19 cellular contexts compared by ENCODE assay signal in genomic region chr12:128729628-128730121, GRCh38.
DNase-seq lines count a peak whose midpoint lies in the region; ATAC-seq, FAIRE-seq and TF ChIP-seq lines count a peak whose summit lies in the region.
"Had no signal": no experiment of that assay in that cellular context is flagged by ENCODE, and none has a peak within 500 bp of the region (broad histone marks: within the 10 kb centered on the region; RNA-seq: fewer than 3 reads in every experiment).

No MANE protein-coding gene starts in this region.

- POLR2A ChIA-PET in K562 (lab: Yijun Ruan, JAX) = no interaction called here
- POLR2A ChIA-PET in activated CD4-positive, alpha-beta T cell treated with anti-CD3 and anti-CD28 coated beads, Interleukin-2, amount 10 ng/mL, durations not matched to agents 7 days and 5 days (lab: Charles Lee) = no interaction called here

- H3K27ac ChIP-seq in K562 (ENCODE audit: extremely low read depth, low read depth, low read length) (no peak overlapping the region), foreskin keratinocyte (no peak overlapping the region)
- H3K27ac ChIP-seq: cardiac muscle cell, heart right ventricle had no signal

- no peak for ATAC-seq in K562
- ATAC-seq in natural killer cell treated with Interleukin-12 subunit alpha and Interleukin-12 subunit beta and Interleukin-15 and Interleukin-18, amount 100 ng/mL, for 72 hours = no peak
- no peak for ATAC-seq in foreskin keratinocyte
- no peak for ATAC-seq in HG03432 (IDR thresholded peaks at IDR 0.05; ENCODE audit: unreplicated experiment)
- ATAC-seq: activated naive CD8-positive, alpha-beta T cell treated with anti-CD3 and anti-CD28 coated beads, Interleukin-2, amount 50 U/mL, for 24 hours; heart right ventricle; left cardiac atrium; SK-N-SH treated with all-trans-retinoic acid at 6 μM for 48 hours had no signal

- H2AFZ ChIP-seq in K562 (ENCODE audit: low read depth, low read length) = no peak overlapping the region

- no peak for TF ChIP-seq POLR2A in K562 (conservative IDR thresholded peaks at IDR 0.05)

- no peak overlapping the region for H3K4me2 ChIP-seq in K562 (ENCODE audit: insufficient read depth, low read length)

- TF ChIP-seq EP300 in K562 (IDR thresholded peaks at IDR 0.05; ENCODE audit: low read length) = no peak

- no peaks in the 10 kb centered on the region for H3K9me3 ChIP-seq in K562 (replicated peaks; ENCODE audit: control insufficient read depth, insufficient read depth, low read depth, low read length)
- H3K9me3 ChIP-seq: heart right ventricle had no signal

- H3K4me1 Mint-ChIP-seq in natural killer cell treated with Interleukin-12 subunit alpha and Interleukin-12 subunit beta and Interleukin-15 and Interleukin-18, amount 100 ng/mL, for 72 hours (ENCODE audit: low read depth in 2 of 2) = peaks cover 30 to 51% of the 10 kb centered on the region in 2 donors
- H3K4me1 Mint-ChIP-seq in activated CD4-positive, alpha-beta T cell treated with anti-CD3 and anti-CD28 coated beads, Interleukin-2, amount 10 ng/mL, durations not matched to agents 7 days and 5 days = no peaks in the 10 kb centered on the region
- H3K4me1 Mint-ChIP-seq: activated CD4-positive, alpha-beta memory T cell treated with anti-CD3 and anti-CD28 coated beads, Interleukin-2, amount 10 ng/mL, durations not matched to agents 7 days and 5 days had no signal

- 0% methylated on average over 7 of the region's 8 CpGs for WGBS in K562 (ENCODE audit: insufficient coverage, low coverage, missing lambda C conversion rate)

- no peaks in the 10 kb centered on the region for H4K20me1 ChIP-seq in K562 (replicated peaks; ENCODE audit: control insufficient read depth, insufficient read depth, low read length)

- TF ChIP-seq CTCF in K562 (IDR thresholded peaks at IDR 0.05 in 2 of 3, conservative IDR thresholded peaks at IDR 0.05 in 1 of 3; ENCODE audit: insufficient read depth in 2 of 3, low read depth in 1 of 3, low read length in 3 of 3) (no peak), foreskin keratinocyte (conservative IDR thresholded peaks at IDR 0.05) (no peak)

- H3K36me3 ChIP-seq in K562 (ENCODE audit: control insufficient read depth, insufficient read depth, low read length) = no peaks in the 10 kb centered on the region
- H3K36me3 ChIP-seq: cardiac muscle cell, heart right ventricle had no signal

- H3K9ac ChIP-seq in K562 (ENCODE audit: insufficient read depth in 1 of 2, low read depth in 2 of 2, low read length in 2 of 2) = no peak overlapping the region

- H3K36me3 Mint-ChIP-seq in natural killer cell treated with Interleukin-12 subunit alpha and Interleukin-12 subunit beta and Interleukin-15 and Interleukin-18, amount 100 ng/mL, for 72 hours = no peaks in the 10 kb centered on the region
- H3K36me3 Mint-ChIP-seq in activated CD4-positive, alpha-beta T cell treated with anti-CD3 and anti-CD28 coated beads, Interleukin-2, amount 10 ng/mL, durations not matched to agents 7 days and 5 days (ENCODE audit: low read depth) = no peaks in the 10 kb centered on the region

- no peaks in the 10 kb centered on the region for H3K27me3 Mint-ChIP-seq in natural killer cell treated with Interleukin-12 subunit alpha and Interleukin-12 subunit beta and Interleukin-15 and Interleukin-18, amount 100 ng/mL, for 72 hours
- peaks cover 9% of the 10 kb centered on the region for H3K27me3 Mint-ChIP-seq in activated CD4-positive, alpha-beta T cell treated with anti-CD3 and anti-CD28 coated beads, Interleukin-2, amount 10 ng/mL, durations not matched to agents 7 days and 5 days
- H3K27me3 Mint-ChIP-seq: activated CD4-positive, alpha-beta memory T cell treated with anti-CD3 and anti-CD28 coated beads, Interleukin-2, amount 10 ng/mL, durations not matched to agents 7 days and 5 days had no signal

- BruUV-seq in K562 (replicated peaks; lab: Mats Ljungman, UMichigan) = no TSS peak

- peaks cover 6% of the 10 kb centered on the region for H3K9me3 Mint-ChIP-seq in natural killer cell treated with Interleukin-12 subunit alpha and Interleukin-12 subunit beta and Interleukin-15 and Interleukin-18, amount 100 ng/mL, for 72 hours
- H3K9me3 Mint-ChIP-seq in activated CD4-positive, alpha-beta T cell treated with anti-CD3 and anti-CD28 coated beads, Interleukin-2, amount 10 ng/mL, durations not matched to agents 7 days and 5 days = no peaks in the 10 kb centered on the region
- H3K9me3 Mint-ChIP-seq: activated CD4-positive, alpha-beta memory T cell treated with anti-CD3 and anti-CD28 coated beads, Interleukin-2, amount 10 ng/mL, durations not matched to agents 7 days and 5 days; activated naive CD8-positive, alpha-beta T cell treated with anti-CD3 and anti-CD28 coated beads, Interleukin-2, amount 50 U/mL, for 24 hours had no signal

- CTCF ChIA-PET in K562 (lab: Yijun Ruan, JAX; ENCODE audit: low intra/inter-chr PET ratio) = no interaction called here
- CTCF ChIA-PET in activated CD4-positive, alpha-beta T cell treated with anti-CD3 and anti-CD28 coated beads, Interleukin-2, amount 10 ng/mL, durations not matched to agents 7 days and 5 days (lab: Charles Lee) = interaction anchor here (0.6 kb wide), 2 partner anchors 111 to 139 kb away, joined by 3 to 6 read pairs; no protein-coding TSS in a partner anchor

- in situ Hi-C loops in K562 (cut with MboI) = no loop called here

- TF ChIP-seq RAD21 in K562 (CRISPR knock-in tag; conservative IDR thresholded peaks at IDR 0.05 in 1 of 2, IDR thresholded peaks at IDR 0.05 in 1 of 2) = no peak

- DNase-seq in Daoy (ENCODE audit: low read depth) (peak; percentile 77), LoVo (ENCODE audit: low spot score) (peak; percentile 6), K562 (ENCODE audit: extremely low read depth in 1 of 4, low spot score in 3 of 4) (peak in 1 of 4 experiments; percentile 1), foreskin keratinocyte (no peak)
- DNase-seq in natural killer cell treated with Interleukin-12 subunit alpha and Interleukin-12 subunit beta and Interleukin-15 and Interleukin-18, amount 100 ng/mL, for 72 hours (ENCODE audit: low spot score) = no peak
- DNase-seq in activated CD4-positive, alpha-beta T cell treated with anti-CD3 and anti-CD28 coated beads, Interleukin-2, amount 10 ng/mL, durations not matched to agents 7 days and 5 days = no peak
- DNase-seq: activated CD4-positive, alpha-beta memory T cell treated with anti-CD3 and anti-CD28 coated beads, Interleukin-2, amount 10 ng/mL, durations not matched to agents 7 days and 5 days; activated naive CD8-positive, alpha-beta T cell treated with anti-CD3 and anti-CD28 coated beads, Interleukin-2, amount 50 U/mL, for 24 hours; activated T-cell treated with anti-CD3 and anti-CD28 coated beads, Interleukin-2, amount 50 U/mL, for 48 hours; DMS 273 treated with DMSO at 0.1 percent for 48 hours; heart right ventricle; left cardiac atrium; NCI-H1092 treated with DMSO at 0.1 percent for 48 hours; stimulated activated CD4-positive, alpha-beta T cell treated with anti-CD3 and anti-CD28 coated beads, Interleukin-4, amount 100 ng/mL, for 1 hour had no signal

- H3K4me3 ChIP-seq in K562 = no peak overlapping the region
- H3K4me3 ChIP-seq: cardiac muscle cell, heart right ventricle had no signal

- H3K4me1 ChIP-seq in K562 (replicated peaks in 1 of 2; ENCODE audit: control insufficient read depth in 2 of 2, insufficient read depth in 2 of 2, low read length in 2 of 2) = no peaks in the 10 kb centered on the region; a peak in 1 of 5 replicates
- H3K4me1 ChIP-seq in foreskin keratinocyte = no peaks in the 10 kb centered on the region
- H3K4me1 ChIP-seq: heart right ventricle had no signal

- H3K9me1 ChIP-seq in K562 (ENCODE audit: control insufficient read depth, insufficient read depth, low read length) = no peaks in the 10 kb centered on the region

- H3K27me3 ChIP-seq in K562 (ENCODE audit: control insufficient read depth in 2 of 2, insufficient read depth in 2 of 2, low read length in 2 of 2) = peaks cover 2 to 13% of the 10 kb centered on the region in 2 experiments; a peak in 3 of 5 replicates
- no peaks in the 10 kb centered on the region for H3K27me3 ChIP-seq in foreskin keratinocyte

- no peaks in the 10 kb centered on the region for H3K79me2 ChIP-seq in K562 (ENCODE audit: control insufficient read depth, insufficient read depth, low read length)

- intact Hi-C loops in K562 (cut with micrococcal nuclease) = no loop called here

- H3K27ac Mint-ChIP-seq in natural killer cell treated with Interleukin-12 subunit alpha and Interleukin-12 subunit beta and Interleukin-15 and Interleukin-18, amount 100 ng/mL, for 72 hours = peak overlapping the region in 1 of 2 donors; percentile 70
- no peak overlapping the region for H3K27ac Mint-ChIP-seq in activated CD4-positive, alpha-beta T cell treated with anti-CD3 and anti-CD28 coated beads, Interleukin-2, amount 10 ng/mL, durations not matched to agents 7 days and 5 days
- H3K27ac Mint-ChIP-seq: activated CD4-positive, alpha-beta memory T cell treated with anti-CD3 and anti-CD28 coated beads, Interleukin-2, amount 10 ng/mL, durations not matched to agents 7 days and 5 days; activated naive CD8-positive, alpha-beta T cell treated with anti-CD3 and anti-CD28 coated beads, Interleukin-2, amount 50 U/mL, for 24 hours; B cell had no signal

- FAIRE-seq in K562 (lab: Jason Lieb, UNC) = no peak
- FAIRE-seq: TTC549 had no signal

- peak overlapping the region; percentile 29 for H3K4me3 Mint-ChIP-seq in natural killer cell treated with Interleukin-12 subunit alpha and Interleukin-12 subunit beta and Interleukin-15 and Interleukin-18, amount 100 ng/mL, for 72 hours
- H3K4me3 Mint-ChIP-seq in activated CD4-positive, alpha-beta T cell treated with anti-CD3 and anti-CD28 coated beads, Interleukin-2, amount 10 ng/mL, durations not matched to agents 7 days and 5 days = no peak overlapping the region
- H3K4me3 Mint-ChIP-seq: activated CD4-positive, alpha-beta memory T cell treated with anti-CD3 and anti-CD28 coated beads, Interleukin-2, amount 10 ng/mL, durations not matched to agents 7 days and 5 days; activated naive CD8-positive, alpha-beta T cell treated with anti-CD3 and anti-CD28 coated beads, Interleukin-2, amount 50 U/mL, for 24 hours; B cell had no signal

TF ChIP-seq in K562, 482 proteins besides CTCF, POLR2A, EP300 and RAD21 (continues in another document):
- TF ChIP-seq IFI16 (CRISPR knock-in tag; IDR thresholded peaks at IDR 0.05) (no peak), TCF3 (CRISPR knock-in tag; IDR thresholded peaks at IDR 0.05) (peak; percentile 43; the same call in 1 of the 2 replicates), ZNF695 (CRISPR knock-in tag; IDR thresholded peaks at IDR 0.05) (no peak), TEAD4 (IDR thresholded peaks at IDR 0.05; ENCODE audit: low read length) (peak; percentile 19; the same call in 1 of the 2 replicates), TEAD4 (CRISPR knock-in tag; IDR thresholded peaks at IDR 0.05; ENCODE audit: borderline replicate concordance) (no peak), CBFA2T3 (IDR thresholded peaks at IDR 0.05) (peak; percentile 56), SMARCC2 (IDR thresholded peaks at IDR 0.05; ENCODE audit: low read depth) (no peak), SMARCB1 (IDR thresholded peaks at IDR 0.05; ENCODE audit: insufficient read length, low read depth) (no peak), ARID2 (IDR thresholded peaks at IDR 0.05) (no peak)

Comparison
In these comparisons a context has a peak if more than half of its experiments do, and no peak if none do; other contexts are left out.
1. DNase-seq: peak in Daoy (single experiment) and LoVo (single experiment); none in natural killer cell treated with Interleukin-12 subunit alpha and Interleukin-12 subunit beta and Interleukin-15 and Interleukin-18, amount 100 ng/mL, for 72 hours (single experiment), foreskin keratinocyte (0 of 2) and activated CD4-positive, alpha-beta T cell treated with anti-CD3 and anti-CD28 coated beads, Interleukin-2, amount 10 ng/mL, durations not matched to agents 7 days and 5 days (single experiment).